19 cellular contexts compared by ENCODE assay signal in the genomic region with DNA sequence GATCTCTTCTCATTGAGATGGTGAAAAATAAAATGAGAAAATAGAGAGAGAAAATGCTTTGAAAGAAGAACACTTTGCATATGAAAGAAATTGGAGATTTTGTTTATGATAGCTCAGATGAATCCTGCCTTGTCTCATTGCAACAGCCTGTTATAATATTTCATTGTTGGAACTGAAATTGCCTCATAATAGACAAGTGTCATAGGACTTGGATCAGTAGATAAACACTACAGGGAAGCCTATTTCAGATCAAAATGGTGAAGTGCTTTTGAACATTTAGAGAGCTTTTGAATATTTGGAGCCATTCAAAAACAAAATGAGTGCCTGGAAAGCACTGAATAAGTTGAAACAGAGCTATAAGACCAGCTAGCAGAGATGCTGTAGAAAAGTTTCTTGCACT.
"Had no signal": no experiment of that assay in that cellular context is flagged by ENCODE, and none has a peak within 500 bp of the region (broad histone marks: within the 10 kb centered on the region; RNA-seq: fewer than 3 reads in every experiment).

No MANE protein-coding gene starts in this region.

- H3K4me3 ChIP-seq: breast epithelium, dorsolateral prefrontal cortex, psoas muscle, spleen, suprapubic skin, upper lobe of left lung had no signal

- H3K9me3 ChIP-seq: breast epithelium, psoas muscle, spleen, suprapubic skin, upper lobe of left lung had no signal

- H3K4me1 ChIP-seq: breast epithelium, psoas muscle had no signal

- H3K9me3 Mint-ChIP-seq: activated T-cell treated with anti-CD3 and anti-CD28 coated beads, Interleukin-2, amount 50 U/mL, for 24 hours; nephron progenitor cell had no signal

- H3K27ac ChIP-seq: breast epithelium, dorsolateral prefrontal cortex, psoas muscle, spleen, suprapubic skin, upper lobe of left lung had no signal

- DNase-seq: activated gamma-delta T cell; activated naive CD8-positive, alpha-beta T cell treated with anti-CD3 and anti-CD28 coated beads, Interleukin-2, amount 10 ng/mL, durations not matched to agents 7 days and 5 days; activated T-cell treated with anti-CD3 and anti-CD28 coated beads, Interleukin-2, amount 50 U/mL, for 24 hours; aorta; dorsolateral prefrontal cortex; foreskin fibroblast; glutamatergic neuron; left cardiac atrium; nephron progenitor cell; psoas muscle; spleen; stimulated activated CD4-positive, alpha-beta T cell treated with anti-CD3 and anti-CD28 coated beads, Interleukin-1b, Interleukin-23, amount 100 ng/mL, for 48 hours; stimulated activated naive CD8-positive, alpha-beta T cell treated with anti-CD3 and anti-CD28 coated beads, Interleukin-15, Interleukin-2, amounts not matched to agents 100 U/mL and 50 U/mL, for 24 hours; upper lobe of left lung had no signal

- H3K36me3 ChIP-seq: breast epithelium, spleen, suprapubic skin, upper lobe of left lung had no signal

- H3K27me3 ChIP-seq: breast epithelium, spleen, suprapubic skin, upper lobe of left lung had no signal

- ATAC-seq: activated CD4-positive, CD25-positive, alpha-beta regulatory T cell treated with anti-CD3 and anti-CD28 coated beads, Interleukin-2, amount 50 U/mL, for 24 hours; activated CD8-positive, alpha-beta memory T cell treated with anti-CD3 and anti-CD28 coated beads, Interleukin-2, amount 10 ng/mL, durations not matched to agents 7 days and 5 days; left cardiac atrium; psoas muscle; sciatic nerve; stimulated activated naive CD8-positive, alpha-beta T cell treated with anti-CD3 and anti-CD28 coated beads, Interleukin-15, Interleukin-2, amounts not matched to agents 100 U/mL and 50 U/mL, for 24 hours had no signal

- H3K4me3 Mint-ChIP-seq: activated CD8-positive, alpha-beta memory T cell treated with anti-CD3 and anti-CD28 coated beads, Interleukin-2, amount 10 ng/mL, durations not matched to agents 7 days and 5 days; activated naive CD8-positive, alpha-beta T cell treated with anti-CD3 and anti-CD28 coated beads, Interleukin-2, amount 10 ng/mL, durations not matched to agents 7 days and 5 days; activated T-cell treated with anti-CD3 and anti-CD28 coated beads, Interleukin-2, amount 50 U/mL, for 24 hours; nephron progenitor cell had no signal

- H3K27me3 Mint-ChIP-seq: activated T-cell treated with anti-CD3 and anti-CD28 coated beads, Interleukin-2, amount 50 U/mL, for 24 hours had no signal

- H3K27ac Mint-ChIP-seq: activated CD8-positive, alpha-beta memory T cell treated with anti-CD3 and anti-CD28 coated beads, Interleukin-2, amount 10 ng/mL, durations not matched to agents 7 days and 5 days; activated naive CD8-positive, alpha-beta T cell treated with anti-CD3 and anti-CD28 coated beads, Interleukin-2, amount 10 ng/mL, durations not matched to agents 7 days and 5 days; nephron progenitor cell had no signal
